ENCODE assay signal across 18 cellular contexts in genomic region chr10:132488231-132488821, GRCh38. TPM values are rescaled to one million over a fixed set of nuclear protein-coding genes. Genes with fewer than 3 reads are reported as not detected.
DNase-seq lines count a peak whose midpoint lies in the region; ATAC-seq and TF ChIP-seq lines count a peak whose summit lies in the region.
"Had no signal": no experiment of that assay in that cellular context is flagged by ENCODE, and none has a peak within 500 bp of the region (broad histone marks: within the 10 kb centered on the region; RNA-seq: fewer than 3 reads in every experiment).

No MANE protein-coding gene starts in this region.

- no peak for TF ChIP-seq CTCF in right atrium auricular region (IDR thresholded peaks at IDR 0.05)
- TF ChIP-seq CTCF in chondrocyte (IDR thresholded peaks at IDR 0.05): no peak

- DNase-seq in Right ventricle myocardium superior: peak; percentile 30
- DNase-seq in right atrium auricular region (ENCODE audit: low spot score): no peak
- DNase-seq in chondrocyte (ENCODE audit: low spot score): peak; percentile 92
- DNase-seq in posterior vena cava (ENCODE audit: low spot score): peak; percentile 64
- peak; percentile 40 to 54 for DNase-seq in aorta
- no peak for DNase-seq in HPDE6-E6E7 (ENCODE audit: extremely low spot score)
- DNase-seq: BE2C; CD4-positive, CD25-positive, alpha-beta regulatory T cell; COR-L47; DMS 273 treated with DMSO at 0.1 percent for 48 hours; HFFc6; MV-4-11; NCI-H1694 treated with DMSO at 0.1 percent for 48 hours; NCI-H510A; NCI-H748 treated with DMSO at 0.1 percent for 48 hours; SHP77 treated with DMSO at 0.1 percent for 48 hours had no signal

- H3K36me3 ChIP-seq in right atrium auricular region (no peaks in the 10 kb centered on the region), aorta (ENCODE audit: control insufficient read depth in 1 of 2, insufficient read depth in 2 of 2, low read length in 1 of 2) (no peaks in the 10 kb centered on the region)
- H3K36me3 ChIP-seq: BE2C had no signal

- no peak overlapping the region for H3K4me3 Mint-ChIP-seq in chondrocyte (ENCODE audit: unreplicated experiment)
- H3K4me3 Mint-ChIP-seq: CD4-positive, CD25-positive, alpha-beta regulatory T cell; HFFc6 had no signal

- H3K4me1 Mint-ChIP-seq in chondrocyte (ENCODE audit: low read depth): peaks cover 13% of the 10 kb centered on the region
- H3K4me1 Mint-ChIP-seq: CD4-positive, CD25-positive, alpha-beta regulatory T cell had no signal

- H3K4me1 ChIP-seq in right atrium auricular region: peaks cover 0 to 13% of the 10 kb centered on the region in 2 donors
- no peaks in the 10 kb centered on the region for H3K4me1 ChIP-seq in aorta (ENCODE audit: control insufficient read depth in 1 of 2, insufficient read depth in 2 of 2, low read length in 2 of 2)
- H3K4me1 ChIP-seq: BE2C had no signal

- 95 to 96% methylated on average over 16 of the region's 16 CpGs for WGBS in aorta, 2 donors

- no peak overlapping the region for H3K27ac Mint-ChIP-seq in chondrocyte (ENCODE audit: unreplicated experiment)
- H3K27ac Mint-ChIP-seq: CD4-positive, CD25-positive, alpha-beta regulatory T cell; HFFc6 had no signal

- peaks cover 2% of the 10 kb centered on the region for H3K27me3 Mint-ChIP-seq in chondrocyte (ENCODE audit: low read depth)
- H3K27me3 Mint-ChIP-seq: CD4-positive, CD25-positive, alpha-beta regulatory T cell had no signal

- H3K9me3 ChIP-seq in right atrium auricular region (no peaks in the 10 kb centered on the region), aorta (ENCODE audit: control insufficient read depth, low read length) (no peaks in the 10 kb centered on the region)
- H3K9me3 ChIP-seq: BE2C had no signal

- H3K27me3 ChIP-seq in right atrium auricular region (no peaks in the 10 kb centered on the region), aorta (ENCODE audit: control insufficient read depth in 1 of 2, insufficient read depth in 2 of 2, low read length in 1 of 2) (no peaks in the 10 kb centered on the region)
- H3K27me3 ChIP-seq: BE2C had no signal

- H3K4me3 ChIP-seq in right atrium auricular region: no peak overlapping the region
- H3K4me3 ChIP-seq in aorta (ENCODE audit: low read length in 2 of 2): no peak overlapping the region

- H3K9me3 Mint-ChIP-seq in chondrocyte (ENCODE audit: low read depth): no peaks in the 10 kb centered on the region

- ATAC-seq in Right ventricle myocardium superior (ENCODE audit: poor library complexity) (no peak), aorta (ENCODE audit: low FRiP score) (no peak), GM18858 (IDR thresholded peaks at IDR 0.05; ENCODE audit: unreplicated experiment) (no peak)

- H3K27ac ChIP-seq in right atrium auricular region (no peak overlapping the region), aorta (ENCODE audit: low read depth in 1 of 2, low read length in 2 of 2) (no peak overlapping the region)
- H3K27ac ChIP-seq: KMS-11 had no signal

- H3K36me3 Mint-ChIP-seq in chondrocyte (ENCODE audit: low read depth): no peaks in the 10 kb centered on the region
- H3K36me3 Mint-ChIP-seq: CD4-positive, CD25-positive, alpha-beta regulatory T cell had no signal

- intact Hi-C loops in Right ventricle myocardium superior (cut with DNase I): no loop called here
- intact Hi-C loops in posterior vena cava (cut with DNase I): no loop called here
- intact Hi-C loops in aorta (cut with DNase I): no loop called here

RNA-seq across cellular contexts. Expression of gene INPP5A, which starts 49.3 kb away (rescaled TPM):
- total RNA-seq in Right ventricle myocardium superior (99.1 TPM), right atrium auricular region (100 to 1,000 TPM; 116 to 143 TPM), chondrocyte (29.5 to 40.6 TPM (median 40.1 TPM) in 3 replicates), posterior vena cava (100 to 1,000 TPM in 1 of 2 donors, 10 to 100 TPM in 1; 65.2 to 102 TPM), aorta (100 to 1,000 TPM in 1 of 2 donors, 10 to 100 TPM in 1; 66.4 to 112 TPM)
- 10 to 100 TPM; 37.7 to 43.4 TPM for polyA plus RNA-seq in aorta

Comparison
In these comparisons a context has a peak if more than half of its experiments do, and no peak if none do; other contexts are left out.
1. DNase-seq: peak in Right ventricle myocardium superior (single experiment), chondrocyte (single experiment), posterior vena cava (single experiment) and aorta (2 of 2); none in right atrium auricular region (single experiment) and HPDE6-E6E7 (single experiment).